8 cellular contexts compared by ENCODE assay signal in genomic region chr17:17663160-17664072, GRCh38. TPM values are rescaled to one million over a fixed set of nuclear protein-coding genes. Genes with fewer than 3 reads are reported as not detected.
DNase-seq lines count a peak whose midpoint lies in the region; ATAC-seq and TF ChIP-seq lines count a peak whose summit lies in the region.

No MANE protein-coding gene starts in this region.

- H3K27me3 ChIP-seq in CD4-positive, alpha-beta T cell (ENCODE audit: control insufficient read depth, insufficient read depth, low read length) = no peaks in the 10 kb centered on the region

- H3K4me3 Mint-ChIP-seq in CD4-positive, alpha-beta T cell = no peak overlapping the region

- TF ChIP-seq CTCF in CD4-positive, alpha-beta T cell (IDR thresholded peaks at IDR 0.05) = no peak

- H3K9me3 Mint-ChIP-seq in CD4-positive, alpha-beta T cell = peaks cover 4% of the 10 kb centered on the region

- peak; percentile 91 for ATAC-seq in CD4-positive, alpha-beta T cell (ENCODE audit: poor library complexity)
- peak; percentile 87 for ATAC-seq in GM19397 (IDR thresholded peaks at IDR 0.05; ENCODE audit: unreplicated experiment)
- peak; percentile 84 for ATAC-seq in HG03520 (IDR thresholded peaks at IDR 0.05; ENCODE audit: unreplicated experiment)

- H3K4me1 Mint-ChIP-seq in CD4-positive, alpha-beta T cell (ENCODE audit: low read depth) = peaks cover 13% of the 10 kb centered on the region

- intact Hi-C loops in CD4-positive, alpha-beta T cell (cut with DNase I, micrococcal nuclease) = no loop called here

- H3K36me3 Mint-ChIP-seq in CD4-positive, alpha-beta T cell (ENCODE audit: low read depth) = no peaks in the 10 kb centered on the region

- H3K27ac Mint-ChIP-seq in CD4-positive, alpha-beta T cell = peak overlapping the region; percentile 64

- POLR2A ChIA-PET in CD4-positive, alpha-beta T cell (lab: Charles Lee) = interaction anchor here (1.2 kb wide), 1 partner anchor 9 kb away, joined by 4 read pairs; no protein-coding TSS in a partner anchor

- H3K9me3 ChIP-seq in CD4-positive, alpha-beta T cell (ENCODE audit: control insufficient read depth, low read length) = no peaks in the 10 kb centered on the region

- CTCF ChIA-PET in CD4-positive, alpha-beta T cell (lab: Charles Lee) = no interaction called here

- peak; percentile 44 to 81 (median 68) for DNase-seq in CD4-positive, alpha-beta T cell
- peak; percentile 93 for DNase-seq in SK-N-DZ (ENCODE audit: low spot score)
- peak; percentile 67 for DNase-seq in activated naive CD4-positive, alpha-beta T cell treated with anti-CD3 and anti-CD28 coated beads, Interleukin-2, amount 50 U/mL, for 16 hours
- DNase-seq in hepatic stellate cell (ENCODE audit: low spot score) = peak; percentile 99
- DNase-seq in stimulated activated CD4-positive, alpha-beta T cell treated with anti-CD3 and anti-CD28 coated beads, Interleukin-1b, Interleukin-23, amount 100 ng/mL, for 1 hour (ENCODE audit: low read depth in 2 of 2) = peak; percentile 29 to 35
- DNase-seq in NCI-H1092 treated with DMSO at 0.1 percent for 48 hours (lab: John Stamatoyannopoulos, UW) = no peak

- H3K27me3 Mint-ChIP-seq in CD4-positive, alpha-beta T cell = no peaks in the 10 kb centered on the region

- H3K27ac ChIP-seq in CD4-positive, alpha-beta T cell (ENCODE audit: low read depth, low read length) = no peak overlapping the region

RNA-seq across cellular contexts. Expression of gene RAI1, which starts 17.8 kb away (rescaled TPM):
- total RNA-seq in CD4-positive, alpha-beta T cell = 10 to 100 TPM; 19.3 to 25.2 TPM
- 18.2 and 22.8 TPM in 2 replicates for polyA plus RNA-seq in SK-N-DZ (2014; cell fraction: cytosol; rRNA removed)
- polyA plus RNA-seq in SK-N-DZ (2014; cell fraction: nucleus; rRNA removed) = 38.5 and 70.0 TPM in 2 replicates
